In genomic region chr15:77064118-77064517, GRCh38 we compare ENCODE assay signal across 17 cellular contexts. TPM values are rescaled to one million over a fixed set of nuclear protein-coding genes. Genes with fewer than 3 reads are reported as not detected.
A peak's percentile ranks its signal among the peaks of the same experiment; 100 is the strongest.
DNase-seq lines count a peak whose midpoint lies in the region; ATAC-seq and TF ChIP-seq lines count a peak whose summit lies in the region.
"Had no signal": no experiment of that assay in that cellular context is flagged by ENCODE, and none has a peak within 500 bp of the region (broad histone marks: within the 10 kb centered on the region; RNA-seq: fewer than 3 reads in every experiment).

No MANE protein-coding gene starts in this region.

- intact Hi-C loops in Right ventricle myocardium inferior (cut with DNase I) (no loop called here), thyroid gland (cut with DNase I) (no loop called here)

- H3K9me3 Mint-ChIP-seq in naive B cell: no peaks in the 10 kb centered on the region

- no peak for TF ChIP-seq POLR2A in thyroid gland (IDR thresholded peaks at IDR 0.05)

- H3K9me3 ChIP-seq in cardiac muscle cell (ENCODE audit: low read depth) (no peaks in the 10 kb centered on the region), MG63 (no peaks in the 10 kb centered on the region), thyroid gland (no peaks in the 10 kb centered on the region)
- H3K9me3 ChIP-seq: ascending aorta, testis had no signal

- peak overlapping the region in 5 of 8 donors; percentile 37 to 82 (median 47) for H3K4me3 Mint-ChIP-seq in naive B cell

- no peaks in the 10 kb centered on the region for H3K36me3 ChIP-seq in cardiac muscle cell
- peaks cover 15% of the 10 kb centered on the region for H3K36me3 ChIP-seq in MG63
- H3K36me3 ChIP-seq in thyroid gland: no peaks in the 10 kb centered on the region
- H3K36me3 ChIP-seq: ascending aorta had no signal

- peaks cover 0 to 8% of the 10 kb centered on the region in 2 donors for H3K36me3 Mint-ChIP-seq in naive B cell

- no peak for ATAC-seq in Right ventricle myocardium inferior
- ATAC-seq in naive B cell (ENCODE audit: low read depth in 2 of 2): no peak
- ATAC-seq in HG03097 (IDR thresholded peaks at IDR 0.05; ENCODE audit: low FRiP score, unreplicated experiment): no peak

- TF ChIP-seq CTCF in cardiac muscle cell (IDR thresholded peaks at IDR 0.05; ENCODE audit: low read depth, low read length): no peak
- TF ChIP-seq CTCF in thyroid gland (IDR thresholded peaks at IDR 0.05): no peak

- H3K27me3 Mint-ChIP-seq in naive B cell: no peaks in the 10 kb centered on the region

- whole genome bisulfite sequencing in thyroid gland, 2 donors: 58 to 72% methylated on average over 2 of the region's 2 CpGs

- H3K4me1 ChIP-seq in cardiac muscle cell (ENCODE audit: low read depth) (peaks cover 56% of the 10 kb centered on the region), thyroid gland (peaks cover 62 to 75% of the 10 kb centered on the region in 2 donors)

- no peak for DNase-seq in cardiac muscle cell (ENCODE audit: low read depth in 1 of 2, low spot score in 1 of 2)
- no peak for DNase-seq in Right ventricle myocardium inferior (ENCODE audit: missing footprints)
- DNase-seq in dermis blood vessel endothelial cell: peak; percentile 9
- DNase-seq in naive B cell: no peak
- no peak for DNase-seq in MG63
- no peak for DNase-seq in thyroid gland
- DNase-seq in stimulated activated CD4-positive, alpha-beta T cell treated with anti-CD3 and anti-CD28 coated beads, Interleukin-4, amount 100 ng/mL, for 24 hours: no peak
- DNase-seq: activated CD4-positive, alpha-beta T cell treated with anti-CD3 and anti-CD28 coated beads, Interleukin-2, amount 50 U/mL, for 4 hours; activated naive CD4-positive, alpha-beta T cell treated with Interleukin-2 at 50 U/mL for 16 hours; activated T-cell treated with anti-CD3 and anti-CD28 coated beads for 4 hours; DMS153; midbrain; RPMI8226; testis had no signal

- peak overlapping the region in 5 of 6 donors; percentile 65 to 90 (median 83) for H3K27ac Mint-ChIP-seq in naive B cell

- H3K27ac ChIP-seq in cardiac muscle cell: peak overlapping the region; percentile 62
- peak overlapping the region in 1 of 3 donors; percentile 25 for H3K27ac ChIP-seq in thyroid gland
- H3K27ac ChIP-seq: ascending aorta, coronary artery, testis had no signal

- H3K4me3 ChIP-seq in cardiac muscle cell: no peak overlapping the region
- no peak overlapping the region for H3K4me3 ChIP-seq in MG63
- H3K4me3 ChIP-seq in thyroid gland (replicated peaks in 1 of 3): no peak overlapping the region
- H3K4me3 ChIP-seq: ascending aorta, coronary artery, testis had no signal

- H3K4me1 Mint-ChIP-seq in naive B cell: peaks cover 69 to 94% (median 75%) of the 10 kb centered on the region in 3 donors

- H3K27me3 ChIP-seq in cardiac muscle cell: no peaks in the 10 kb centered on the region
- no peaks in the 10 kb centered on the region for H3K27me3 ChIP-seq in MG63
- no peaks in the 10 kb centered on the region for H3K27me3 ChIP-seq in thyroid gland
- H3K27me3 ChIP-seq: ascending aorta, testis had no signal

RNA-seq across cellular contexts. Expression of gene TSPAN3, which starts 6.8 kb away (rescaled TPM):
- 302 and 316 TPM in 2 replicates for total RNA-seq in cardiac muscle cell
- 411 and 427 TPM in 2 replicates for polyA plus RNA-seq in cardiac muscle cell
- 98.3 TPM for total RNA-seq in Right ventricle myocardium inferior
- 242 and 265 TPM in 2 replicates for total RNA-seq in dermis blood vessel endothelial cell
- 100 to 1,000 TPM; 418 to 685 (median 569) TPM for polyA plus RNA-seq in naive B cell (ENCODE audit: low read depth in 6 of 6)
- total RNA-seq in MG63 (2014; rRNA removed; shearing (Covaris generic); ENCODE audit: low replicate concordance): 239 and 258 TPM in 2 replicates
- 100 to 1,000 TPM; 330 to 637 (median 593) TPM for total RNA-seq in thyroid gland
